In genomic region chr11:114132427-114132826, GRCh38 we compare ENCODE assay signal across 8 cellular contexts.
DNase-seq lines count a peak whose midpoint lies in the region; ATAC-seq and TF ChIP-seq lines count a peak whose summit lies in the region.

No MANE protein-coding gene starts in this region.

- H3K36me3 ChIP-seq in esophagus squamous epithelium (peaks cover 0 to 16% (median 0%) of the 10 kb centered on the region in 3 donors), psoas muscle (ENCODE audit: insufficient read depth in 1 of 2, low read depth in 1 of 2) (no peaks in the 10 kb centered on the region)

- H3K9me3 ChIP-seq in esophagus squamous epithelium (no peaks in the 10 kb centered on the region), psoas muscle (no peaks in the 10 kb centered on the region)

- ATAC-seq in psoas muscle: peak in 1 of 4 donors; percentile 14

- no peak for TF ChIP-seq POLR2A in esophagus squamous epithelium (IDR thresholded peaks at IDR 0.05)

- TF ChIP-seq CTCF in AG09309 (IDR thresholded peaks at IDR 0.05; ENCODE audit: control insufficient read depth, insufficient read depth, low read depth, low read length, missing control alignments) (no peak), esophagus squamous epithelium (IDR thresholded peaks at IDR 0.05) (no peak), psoas muscle (IDR thresholded peaks at IDR 0.05) (no peak)

- intact Hi-C loops in esophagus squamous epithelium (cut with DNase I): no loop called here
- intact Hi-C loops in psoas muscle (cut with DNase I): no loop called here

- DNase-seq in AG09309 (ENCODE audit: low read depth): peak; percentile 16
- DNase-seq in HCEC 1CT: peak; percentile 43
- DNase-seq in esophagus squamous epithelium (lab: John Stamatoyannopoulos, UW): no peak
- DNase-seq in psoas muscle: no peak
- no peak for DNase-seq in ureter (ENCODE audit: low spot score)
- DNase-seq in cerebellum (ENCODE audit: low spot score): no peak
- DNase-seq in SKM-1 (lab: John Stamatoyannopoulos, UW; ENCODE audit: unreplicated experiment): no peak
- DNase-seq in DMS79 (lab: John Stamatoyannopoulos, UW): no peak

- H3K4me1 ChIP-seq in esophagus squamous epithelium (peaks cover 17 to 100% (median 58%) of the 10 kb centered on the region in 3 donors), psoas muscle (peaks cover 99% of the 10 kb centered on the region)

- H3K4me3 ChIP-seq in AG09309 (ENCODE audit: control insufficient read depth, low read depth, low read length): no peak overlapping the region
- peak overlapping the region in 1 of 4 donors; percentile 18 for H3K4me3 ChIP-seq in esophagus squamous epithelium
- H3K4me3 ChIP-seq in psoas muscle: peak overlapping the region; percentile 46

- H3K27me3 ChIP-seq in esophagus squamous epithelium: no peaks in the 10 kb centered on the region
- H3K27me3 ChIP-seq in psoas muscle (ENCODE audit: insufficient read depth in 3 of 3, low read length in 2 of 3): no peaks in the 10 kb centered on the region

- WGBS in esophagus squamous epithelium, 2 donors: 73 to 85% methylated on average over 8 to 9 of the region's 9 CpGs
- WGBS in psoas muscle, 3 donors: 44 to 83% (median 49%) methylated on average over 9 of the region's 9 CpGs

- H3K27ac ChIP-seq in esophagus squamous epithelium: peak overlapping the region in 3 of 4 donors; percentile 23 to 54 (median 47)
- peak overlapping the region; percentile 99 for H3K27ac ChIP-seq in psoas muscle

Comparison
In these comparisons a context has a peak if more than half of its experiments do, and no peak if none do; other contexts are left out.
1. DNase-seq: peak in AG09309 (single experiment) and HCEC 1CT (single experiment); none in esophagus squamous epithelium (single experiment), psoas muscle (0 of 2), ureter (single experiment), cerebellum (single experiment), SKM-1 (single experiment) and DMS79 (single experiment).